Comparison of ENCODE assay signal across 1 cellular context in genomic region chr7:100573691-100574361, GRCh38.
A peak's percentile ranks its signal among the peaks of the same experiment; 100 is the strongest.
TF ChIP-seq lines count a peak whose summit lies in the region.

TSS of gene SAP25 (minus strand) at chr7:100573900. CDS start at chr7:100573742, 158 bp downstream.

TF ChIP-seq in HepG2, 621 proteins besides CTCF, POLR2A, EP300 and RAD21 (continued from another document and continues in another):
- TF ChIP-seq ZNF142 (CRISPR knock-in tag; IDR thresholded peaks at IDR 0.05) (no peak), SRY (CRISPR knock-in tag; IDR thresholded peaks at IDR 0.05) (no peak), CENPT (CRISPR knock-in tag; IDR thresholded peaks at IDR 0.05; ENCODE audit: low read depth) (no peak), ZBTB33 (CRISPR knock-in tag; IDR thresholded peaks at IDR 0.05) (peak; percentile 98), TRAFD1 (CRISPR knock-in tag; IDR thresholded peaks at IDR 0.05; ENCODE audit: borderline replicate concordance) (no peak), NFE2L2 (IDR thresholded peaks at IDR 0.05; ENCODE audit: low read length) (no peak), ZNF224 (CRISPR knock-in tag; IDR thresholded peaks at IDR 0.05) (no peak), ZNF761 (CRISPR knock-in tag; conservative IDR thresholded peaks at IDR 0.05) (no peak), ZNF574 (CRISPR knock-in tag; IDR thresholded peaks at IDR 0.05) (0 out of 2 replicates have a peak, but pooled peaks have one; percentile 14), ZMYM4 (CRISPR knock-in tag; IDR thresholded peaks at IDR 0.05) (0 out of 2 replicates have a peak, but pooled peaks have one; percentile 19), SMYD3 (CRISPR knock-in tag; IDR thresholded peaks at IDR 0.05) (no peak), MIXL1 (CRISPR knock-in tag; IDR thresholded peaks at IDR 0.05) (no peak), GATA4 (IDR thresholded peaks at IDR 0.05; ENCODE audit: borderline replicate concordance, low read depth) (no peak), ZBTB34 (CRISPR knock-in tag; IDR thresholded peaks at IDR 0.05) (no peak), ZNF670 (CRISPR knock-in tag; IDR thresholded peaks at IDR 0.05; ENCODE audit: borderline replicate concordance) (no peak), POLR2G (IDR thresholded peaks at IDR 0.05; ENCODE audit: low read depth, low read length) (peak; percentile 47; the same call in 1 of the 2 replicates), SIN3B (IDR thresholded peaks at IDR 0.05; ENCODE audit: low read length) (no peak), ZNF879 (CRISPR knock-in tag; IDR thresholded peaks at IDR 0.05) (no peak), GABPB1 (CRISPR knock-in tag; IDR thresholded peaks at IDR 0.05) (peak; percentile 32; the same call in 1 of the 2 replicates), ARHGAP35 (CRISPR knock-in tag; IDR thresholded peaks at IDR 0.05; ENCODE audit: borderline replicate concordance) (no peak), ARID4A (CRISPR knock-in tag; IDR thresholded peaks at IDR 0.05; ENCODE audit: borderline replicate concordance) (no peak), AHDC1 (CRISPR knock-in tag; IDR thresholded peaks at IDR 0.05; ENCODE audit: borderline replicate concordance) (no peak), IRF1 (CRISPR knock-in tag; IDR thresholded peaks at IDR 0.05; ENCODE audit: low read depth) (no peak), ZSCAN9 (CRISPR knock-in tag; IDR thresholded peaks at IDR 0.05; ENCODE audit: borderline replicate concordance) (no peak), TAF15 (IDR thresholded peaks at IDR 0.05; ENCODE audit: low read depth, low read length, poor library complexity, severe bottlenecking) (peak; percentile 24), ADNP (CRISPR knock-in tag; IDR thresholded peaks at IDR 0.05) (no peak), ZNF546 (CRISPR knock-in tag; conservative IDR thresholded peaks at IDR 0.05) (no peak)
